Comparison of ENCODE assay signal across 17 cellular contexts in the genomic region with DNA sequence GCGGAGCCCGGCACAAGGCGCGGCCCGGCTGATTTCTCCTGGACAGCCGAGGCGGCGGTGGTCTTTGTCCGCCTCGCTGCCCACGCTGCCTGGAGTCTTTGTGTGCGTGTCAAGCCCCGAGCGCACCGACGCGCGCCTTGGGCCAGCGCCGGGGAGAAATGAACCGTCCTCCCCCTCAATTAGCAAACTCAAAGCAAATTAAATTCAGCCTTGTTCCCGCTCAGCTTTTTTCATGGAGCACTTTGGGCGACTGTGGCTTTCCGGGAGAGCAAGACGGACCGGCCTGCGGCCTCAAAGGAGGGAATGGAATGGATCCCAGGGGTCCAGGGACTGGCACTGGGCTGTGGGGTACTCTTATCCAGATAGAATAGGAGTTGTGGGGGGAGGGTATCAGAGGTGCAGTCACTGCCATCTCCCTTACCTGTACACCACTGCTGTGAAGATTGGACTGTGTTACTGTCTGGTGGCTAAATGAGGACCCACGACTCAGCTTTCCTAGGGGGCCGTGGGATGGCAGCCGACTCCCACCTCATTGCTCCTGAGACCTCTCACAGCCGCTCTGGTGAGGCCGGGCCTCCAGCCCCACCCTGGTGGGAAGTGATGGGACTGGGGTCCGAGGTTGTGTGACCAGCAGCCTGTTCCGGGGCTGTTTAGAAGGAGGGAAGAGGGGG. TPM values are rescaled to one million over a fixed set of nuclear protein-coding genes. Genes with fewer than 3 reads are reported as not detected.
DNase-seq lines count a peak whose midpoint lies in the region; ATAC-seq and TF ChIP-seq lines count a peak whose summit lies in the region.
"Had no signal": no experiment of that assay in that cellular context is flagged by ENCODE, and none has a peak within 500 bp of the region (broad histone marks: within the 10 kb centered on the region; RNA-seq: fewer than 3 reads in every experiment).

No MANE protein-coding gene starts in this region.

- H3K27me3 ChIP-seq in mesendoderm (ENCODE audit: insufficient read depth, low read length, poor library complexity), result peaks cover 74% of the 10 kb centered on the region

- peak overlapping the region; percentile 67 for H3K4me3 Mint-ChIP-seq in T-helper 17 cell
- H3K4me3 Mint-ChIP-seq in osteocyte (ENCODE audit: unreplicated experiment), result peak overlapping the region; percentile 18
- H3K4me3 Mint-ChIP-seq in HFFc6, result no peak overlapping the region
- H3K4me3 Mint-ChIP-seq: activated CD4-positive, alpha-beta T cell treated with anti-CD3 and anti-CD28 coated beads for 36 hours had no signal

- no peak overlapping the region for H3K4ac ChIP-seq in mesendoderm (ENCODE audit: low read depth, low read length)

- H3K36me3 Mint-ChIP-seq in T-helper 17 cell (ENCODE audit: low read depth) (peaks cover 10% of the 10 kb centered on the region), osteocyte (ENCODE audit: unreplicated experiment) (peaks cover 2% of the 10 kb centered on the region), HFFc6 (ENCODE audit: low read depth) (no peaks in the 10 kb centered on the region)

- DNase-seq in T-helper 17 cell, result no peak
- no peak for DNase-seq in foreskin fibroblast
- DNase-seq in osteocyte (ENCODE audit: extremely low spot score, unreplicated experiment), result no peak
- no peak for DNase-seq in HFFc6
- no peak for DNase-seq in mesendoderm
- DNase-seq: activated CD4-positive, alpha-beta T cell treated with anti-CD3 and anti-CD28 coated beads for 36 hours; activated CD8-positive, alpha-beta memory T cell treated with anti-CD3 and anti-CD28 coated beads, Interleukin-2, amount 50 U/mL, for 48 hours; cortex of kidney; left cardiac atrium; NCI-H1436; NCI-H82; stimulated activated CD4-positive, alpha-beta T cell treated with anti-CD3 and anti-CD28 coated beads, Interleukin-4, amount 100 ng/mL, for 1 hour had no signal

- H4K8ac ChIP-seq in mesendoderm (ENCODE audit: low read depth, low read length), result no peak overlapping the region

- H2BK15ac ChIP-seq in mesendoderm (replicated peaks; ENCODE audit: low read depth), result no peak overlapping the region

- H3K4me3 ChIP-seq in foreskin fibroblast (ENCODE audit: low read depth in 1 of 2, low read length in 2 of 2), result peak overlapping the region; percentile 57 to 79
- no peak overlapping the region for H3K4me3 ChIP-seq in mesendoderm (ENCODE audit: low read length)
- H3K4me3 ChIP-seq: Peyer's patch had no signal

- TF ChIP-seq CTCF in foreskin fibroblast (IDR thresholded peaks at IDR 0.05; ENCODE audit: low read depth, low read length) (no peak), osteocyte (IDR thresholded peaks at IDR 0.05) (no peak), HFFc6 (IDR thresholded peaks at IDR 0.05) (no peak)

- H3K27ac ChIP-seq in mesendoderm (ENCODE audit: low read depth, low read length), result no peak overlapping the region
- H3K27ac ChIP-seq: Peyer's patch had no signal

- no peaks in the 10 kb centered on the region for H3K36me3 ChIP-seq in mesendoderm (ENCODE audit: control insufficient read depth, insufficient read depth, low read length)
- H3K36me3 ChIP-seq: Peyer's patch had no signal

- no peak overlapping the region for H4K5ac ChIP-seq in mesendoderm (ENCODE audit: low read length)

- no peak overlapping the region for H3K23ac ChIP-seq in mesendoderm (ENCODE audit: low read length)

- H3K9ac ChIP-seq in mesendoderm (ENCODE audit: low read length), result no peak overlapping the region

- peaks cover 5% of the 10 kb centered on the region for H3K4me1 ChIP-seq in mesendoderm (ENCODE audit: control insufficient read depth, low read depth, low read length)

- no peak overlapping the region for H3K56ac ChIP-seq in mesendoderm (ENCODE audit: low read length)

- no peak overlapping the region for H2BK5ac ChIP-seq in mesendoderm (ENCODE audit: low read length)

- WGBS in mesendoderm (ENCODE audit: extremely low coverage, insufficient coverage, low lambda C conversion rate), result no CpG with 5 or more reads among the region's 34 CpGs

- ATAC-seq in T-helper 17 cell (no peak), HG02610 (IDR thresholded peaks at IDR 0.05; ENCODE audit: unreplicated experiment) (no peak), GM18858 (IDR thresholded peaks at IDR 0.05; ENCODE audit: unreplicated experiment) (no peak)
- ATAC-seq: activated CD4-positive, alpha-beta T cell treated with anti-CD3 and anti-CD28 coated beads for 36 hours; esophagus mucosa; left cardiac atrium had no signal

- no peak overlapping the region for H3K18ac ChIP-seq in mesendoderm (ENCODE audit: low read length)

- H3K4me1 Mint-ChIP-seq in T-helper 17 cell (peaks cover 19% of the 10 kb centered on the region), osteocyte (ENCODE audit: unreplicated experiment) (peaks cover 28% of the 10 kb centered on the region), HFFc6 (ENCODE audit: low read depth) (peaks cover 7% of the 10 kb centered on the region; the same call in 1 of the 2 replicates)

- H2AK5ac ChIP-seq in mesendoderm (ENCODE audit: low read length), result no peak overlapping the region

- no peaks in the 10 kb centered on the region for H3K79me2 ChIP-seq in mesendoderm (ENCODE audit: control insufficient read depth, insufficient read depth, low read length)

- no peak overlapping the region for H3K4me2 ChIP-seq in mesendoderm (ENCODE audit: low read length)

- H2BK120ac ChIP-seq in mesendoderm (ENCODE audit: low read depth, low read length), result no peak overlapping the region

- H3K27me3 Mint-ChIP-seq in T-helper 17 cell (peaks cover 75% of the 10 kb centered on the region), osteocyte (ENCODE audit: unreplicated experiment) (peaks cover 78% of the 10 kb centered on the region), HFFc6 (ENCODE audit: insufficient read depth) (peaks cover 68% of the 10 kb centered on the region)

- H3K79me1 ChIP-seq in mesendoderm (ENCODE audit: low read length), result no peaks in the 10 kb centered on the region

- no peak overlapping the region for H3K27ac Mint-ChIP-seq in T-helper 17 cell
- H3K27ac Mint-ChIP-seq in osteocyte (ENCODE audit: unreplicated experiment), result peak overlapping the region; percentile 70
- no peak overlapping the region for H3K27ac Mint-ChIP-seq in HFFc6
- H3K27ac Mint-ChIP-seq: activated CD4-positive, alpha-beta T cell treated with anti-CD3 and anti-CD28 coated beads for 36 hours had no signal

- H3K9me3 ChIP-seq in T-helper 17 cell (ENCODE audit: control insufficient read depth, low read length, poor library complexity, severe bottlenecking), result no peaks in the 10 kb centered on the region
- H3K9me3 ChIP-seq: Peyer's patch had no signal

- H3K9me3 Mint-ChIP-seq in osteocyte (ENCODE audit: unreplicated experiment) (no peaks in the 10 kb centered on the region), HFFc6 (no peaks in the 10 kb centered on the region)

RNA-seq across cellular contexts. Expression of gene EMX2, which starts 4.2 kb away (rescaled TPM):
- total RNA-seq in T-helper 17 cell (not detected), osteocyte (3.0 TPM in 2 replicates)
- not detected for total RNA-seq in HFFc6 (2021; fragmentation: NEBNext Ultra II Directional; extraction: Animal tissue kit (Norgen Biotek cat#: 25700))
- polyA plus RNA-seq in mesendoderm (2013, experiment 1 of 2), result 0.04 TPM
- not detected for polyA plus RNA-seq in mesendoderm (2013, experiment 2 of 2)
- total RNA-seq: activated CD4-positive, alpha-beta T cell treated with anti-CD3 and anti-CD28 coated beads for 36 hours; esophagus mucosa; H7; Peyer's patch had no signal
